ENCODE assay signal across 13 cellular contexts in genomic region chr6:146526192-146526591, GRCh38. TPM values are rescaled to one million over a fixed set of nuclear protein-coding genes. Genes with fewer than 3 reads are reported as not detected.
DNase-seq lines count a peak whose midpoint lies in the region; ATAC-seq and TF ChIP-seq lines count a peak whose summit lies in the region.
"Had no signal": no experiment of that assay in that cellular context is flagged by ENCODE, and none has a peak within 500 bp of the region (broad histone marks: within the 10 kb centered on the region; RNA-seq: fewer than 3 reads in every experiment).

No MANE protein-coding gene starts in this region.

- H4K20me1 ChIP-seq in mammary epithelial cell (ENCODE audit: insufficient read depth, low read length), result no peaks in the 10 kb centered on the region

- no peaks in the 10 kb centered on the region for H3K36me3 Mint-ChIP-seq in HFFc6 (ENCODE audit: low read depth)
- H3K36me3 Mint-ChIP-seq in stimulated activated naive B cell treated with anti-CD40 and anti-IgM and Interleukin-4, amounts not matched to agents 10 μg/mL and 1 μg/mL and 100 μg/mL, for 72 hours, result no peaks in the 10 kb centered on the region
- H3K36me3 Mint-ChIP-seq: IgD-negative memory B cell; stimulated activated effector memory CD8-positive, alpha-beta T cell treated with anti-CD3 and anti-CD28 coated beads, Interleukin-12 subunit alpha, Interleukin-12 subunit beta, amount 100 ng/mL, for 72 hours had no signal

- H2AFZ ChIP-seq in mammary epithelial cell (ENCODE audit: low read depth, low read length), result no peak overlapping the region

- H3K79me2 ChIP-seq in mammary epithelial cell (ENCODE audit: insufficient read depth, low read length), result no peaks in the 10 kb centered on the region

- H3K4me1 ChIP-seq in mammary epithelial cell (ENCODE audit: insufficient read depth, low read length), result no peaks in the 10 kb centered on the region
- H3K4me1 ChIP-seq: Caco-2 had no signal

- H3K27ac ChIP-seq in mammary epithelial cell (ENCODE audit: insufficient read depth, low read depth, low read length), result no peak overlapping the region

- H3K36me3 ChIP-seq in mammary epithelial cell (ENCODE audit: insufficient read depth, low read length) (no peaks in the 10 kb centered on the region), kidney epithelial cell (ENCODE audit: control insufficient read depth, insufficient read depth, low read length) (no peaks in the 10 kb centered on the region)

- H3K4me3 ChIP-seq in AG10803 (ENCODE audit: low read length), result no peak overlapping the region
- no peak overlapping the region for H3K4me3 ChIP-seq in mammary epithelial cell (replicated peaks in 1 of 3; ENCODE audit: insufficient read depth in 1 of 3, low read depth in 2 of 3, low read length in 3 of 3)
- H3K4me3 ChIP-seq in kidney epithelial cell (ENCODE audit: low read depth, low read length), result no peak overlapping the region

- CTCF ChIA-PET in mammary epithelial cell (lab: Charles Lee; ENCODE audit: low non-redundant PET), result interaction anchor here (0.8 kb wide), 1 partner anchor 209 kb away, joined by 3 read pairs; no protein-coding TSS in a partner anchor

- no peak overlapping the region for H3K27ac Mint-ChIP-seq in HFFc6
- H3K27ac Mint-ChIP-seq in stimulated activated naive B cell treated with anti-CD40 and anti-IgM and Interleukin-4, amounts not matched to agents 10 μg/mL and 1 μg/mL and 100 μg/mL, for 72 hours, result no peak overlapping the region
- H3K27ac Mint-ChIP-seq: activated T-cell treated with anti-CD3 and anti-CD28 coated beads, Interleukin-2, amount 50 U/mL, for 24 hours; IgD-negative memory B cell; stimulated activated effector memory CD8-positive, alpha-beta T cell treated with anti-CD3 and anti-CD28 coated beads, Interleukin-12 subunit alpha, Interleukin-12 subunit beta, amount 100 ng/mL, for 72 hours had no signal

- DNase-seq in AG10803 (ENCODE audit: low read depth), result peak; percentile 30
- peak; percentile 21 for DNase-seq in HFFc6
- DNase-seq in mammary epithelial cell, result no peak
- DNase-seq in kidney epithelial cell (ENCODE audit: low read depth), result no peak
- no peak for DNase-seq in DMS79 (lab: John Stamatoyannopoulos, UW)
- DNase-seq in stimulated activated naive B cell treated with anti-CD40 and anti-IgM and Interleukin-4, amounts not matched to agents 10 μg/mL and 1 μg/mL and 100 μg/mL, for 72 hours, result no peak
- no peak for DNase-seq in activated CD4-positive, alpha-beta T cell treated with anti-CD3 and anti-CD28 coated beads, Interleukin-2, amount 50 U/mL, for 4 hours
- DNase-seq: activated T-cell treated with anti-CD3 and anti-CD28 coated beads, Interleukin-2, amount 50 U/mL, for 24 hours; Caco-2; NCI-H2081 had no signal

- no peaks in the 10 kb centered on the region for H3K27me3 ChIP-seq in mammary epithelial cell (ENCODE audit: insufficient read depth, low read length)
- no peaks in the 10 kb centered on the region for H3K27me3 ChIP-seq in kidney epithelial cell (ENCODE audit: control insufficient read depth, insufficient read depth, low read length)

- H3K27me3 Mint-ChIP-seq in HFFc6 (ENCODE audit: insufficient read depth), result no peaks in the 10 kb centered on the region
- no peaks in the 10 kb centered on the region for H3K27me3 Mint-ChIP-seq in stimulated activated naive B cell treated with anti-CD40 and anti-IgM and Interleukin-4, amounts not matched to agents 10 μg/mL and 1 μg/mL and 100 μg/mL, for 72 hours
- H3K27me3 Mint-ChIP-seq: activated T-cell treated with anti-CD3 and anti-CD28 coated beads, Interleukin-2, amount 50 U/mL, for 24 hours; IgD-negative memory B cell had no signal

- H3K9ac ChIP-seq in mammary epithelial cell (ENCODE audit: insufficient read depth, low read length), result no peak overlapping the region

- in situ Hi-C loops in mammary epithelial cell (cut with MboI; ENCODE audit: low sequenced_read_pairs in 2 of 2), result no loop called here

- H3K9me3 Mint-ChIP-seq in HFFc6, result no peaks in the 10 kb centered on the region
- H3K9me3 Mint-ChIP-seq in stimulated activated naive B cell treated with anti-CD40 and anti-IgM and Interleukin-4, amounts not matched to agents 10 μg/mL and 1 μg/mL and 100 μg/mL, for 72 hours, result peaks cover 7 to 12% of the 10 kb centered on the region in 2 donors

- no peaks in the 10 kb centered on the region for H3K9me3 ChIP-seq in mammary epithelial cell (replicated peaks; ENCODE audit: insufficient read depth, low read length)
- H3K9me3 ChIP-seq: Caco-2 had no signal

- TF ChIP-seq CTCF in AG10803 (conservative IDR thresholded peaks at IDR 0.05; ENCODE audit: low read length) (peak; percentile 59), HFFc6 (IDR thresholded peaks at IDR 0.05) (peak; percentile 66), mammary epithelial cell (conservative IDR thresholded peaks at IDR 0.05 in 1 of 2, IDR thresholded peaks at IDR 0.05 in 1 of 2; ENCODE audit: extremely low read depth in 1 of 2, insufficient read depth in 1 of 2, low read depth in 1 of 2, low read length in 2 of 2) (peak; percentile 21 to 56), kidney epithelial cell (IDR thresholded peaks at IDR 0.05; ENCODE audit: insufficient read depth, low read length, poor library complexity, severe bottlenecking) (peak; percentile 18)

- no TSS peak for BruUV-seq in mammary epithelial cell (replicated peaks; lab: Mats Ljungman, UMichigan)

- intact Hi-C loops in mammary epithelial cell (cut with micrococcal nuclease), result loop anchor here (1.0 to 10.0 kb wide), 3 partner anchors 231 to 601 kb away; no protein-coding TSS in a partner anchor

- H3K4me2 ChIP-seq in mammary epithelial cell (ENCODE audit: insufficient read depth, low read depth, low read length), result no peak overlapping the region

- H3K4me1 Mint-ChIP-seq in HFFc6 (ENCODE audit: low read depth), result no peaks in the 10 kb centered on the region
- no peaks in the 10 kb centered on the region for H3K4me1 Mint-ChIP-seq in stimulated activated naive B cell treated with anti-CD40 and anti-IgM and Interleukin-4, amounts not matched to agents 10 μg/mL and 1 μg/mL and 100 μg/mL, for 72 hours
- H3K4me1 Mint-ChIP-seq: IgD-negative memory B cell; stimulated activated effector memory CD8-positive, alpha-beta T cell treated with anti-CD3 and anti-CD28 coated beads, Interleukin-12 subunit alpha, Interleukin-12 subunit beta, amount 100 ng/mL, for 72 hours had no signal

- ATAC-seq in stimulated activated naive B cell treated with anti-CD40 and anti-IgM and Interleukin-4, amounts not matched to agents 10 μg/mL and 1 μg/mL and 100 μg/mL, for 72 hours (replicated peaks), result no peak
- no peak for ATAC-seq in HG02970 (IDR thresholded peaks at IDR 0.05; ENCODE audit: low FRiP score, unreplicated experiment)
- ATAC-seq: stimulated activated effector memory CD8-positive, alpha-beta T cell treated with anti-CD3 and anti-CD28 coated beads, Interleukin-12 subunit alpha, Interleukin-12 subunit beta, amount 100 ng/mL, for 72 hours had no signal

- H3K4me3 Mint-ChIP-seq in HFFc6, result no peak overlapping the region
- H3K4me3 Mint-ChIP-seq in stimulated activated naive B cell treated with anti-CD40 and anti-IgM and Interleukin-4, amounts not matched to agents 10 μg/mL and 1 μg/mL and 100 μg/mL, for 72 hours, result no peak overlapping the region
- H3K4me3 Mint-ChIP-seq: activated T-cell treated with anti-CD3 and anti-CD28 coated beads, Interleukin-2, amount 50 U/mL, for 24 hours; IgD-negative memory B cell; stimulated activated effector memory CD8-positive, alpha-beta T cell treated with anti-CD3 and anti-CD28 coated beads, Interleukin-12 subunit alpha, Interleukin-12 subunit beta, amount 100 ng/mL, for 72 hours had no signal

- dilution Hi-C loops in mammary epithelial cell (cut with HindIII; ENCODE audit: low sequenced_read_pairs), result loop anchor here (5.0 kb wide), 1 partner anchor 86 kb away; no protein-coding TSS in a partner anchor

RNA-seq across cellular contexts. Expression of gene RAB32, which starts 17.4 kb away (rescaled TPM):
- total RNA-seq in HFFc6 (2021; fragmentation: NEBNext Ultra II Directional; extraction: Animal tissue kit (Norgen Biotek cat#: 25700)), result 10 to 100 TPM; 71.9 to 87.6 (median 74.3) TPM
- total RNA-seq in mammary epithelial cell (10 to 100 TPM; 56.5 to 79.9 TPM), kidney epithelial cell (131 and 146 TPM in 2 replicates)
- polyA plus RNA-seq in mammary epithelial cell, result 48.6 TPM
- 21.0 TPM for polyA minus RNA-seq in mammary epithelial cell

Comparison
In these comparisons a context has a peak if more than half of its experiments do, and no peak if none do; other contexts are left out.
1. DNase-seq: peak in AG10803 (single experiment) and HFFc6 (single experiment); none in mammary epithelial cell (single experiment), kidney epithelial cell (single experiment), DMS79 (single experiment), stimulated activated naive B cell treated with anti-CD40 and anti-IgM and Interleukin-4, amounts not matched to agents 10 μg/mL and 1 μg/mL and 100 μg/mL, for 72 hours (single experiment) and activated CD4-positive, alpha-beta T cell treated with anti-CD3 and anti-CD28 coated beads, Interleukin-2, amount 50 U/mL, for 4 hours (0 of 2).
2. Peak in every context shown above with its lines, with median percentiles within 50 percentile points of each other: CTCF ChIP-seq.